ENCODE assay signal across 22 cellular contexts in genomic region chr2:235661952-235662351, GRCh38.
"Had no signal": no experiment of that assay in that cellular context is flagged by ENCODE, and none has a peak within 500 bp of the region (broad histone marks: within the 10 kb centered on the region; RNA-seq: fewer than 3 reads in every experiment).

No MANE protein-coding gene starts in this region.

- H3K36me3 ChIP-seq: SJSA1 had no signal

- H3K9me3 ChIP-seq: SJSA1 had no signal

- DNase-seq: KBM-7, MV-4-11, NCI-H1048, NCI-H1105, NCI-H1417 treated with DMSO at 0.1 percent for 48 hours, NCI-H146, NCI-H187, NCI-H2029, NCI-H2081 treated with DMSO at 0.1 percent for 48 hours, NCI-H2171, NCI-H226, NCI-H446, NCI-H510A, NCI-H524 treated with DMSO at 0.1 percent for 48 hours, NCI-H69, NCI-H774, Right ventricle myocardium superior, RPMI8226, SIG-M5 had no signal

- H3K4me3 ChIP-seq: SJSA1, SK-N-MC had no signal

- H3K27ac ChIP-seq: HL-60, SJSA1, SK-N-MC had no signal

- H3K27me3 ChIP-seq: SJSA1 had no signal
